ENCODE assay signal across 20 cellular contexts in the genomic region with DNA sequence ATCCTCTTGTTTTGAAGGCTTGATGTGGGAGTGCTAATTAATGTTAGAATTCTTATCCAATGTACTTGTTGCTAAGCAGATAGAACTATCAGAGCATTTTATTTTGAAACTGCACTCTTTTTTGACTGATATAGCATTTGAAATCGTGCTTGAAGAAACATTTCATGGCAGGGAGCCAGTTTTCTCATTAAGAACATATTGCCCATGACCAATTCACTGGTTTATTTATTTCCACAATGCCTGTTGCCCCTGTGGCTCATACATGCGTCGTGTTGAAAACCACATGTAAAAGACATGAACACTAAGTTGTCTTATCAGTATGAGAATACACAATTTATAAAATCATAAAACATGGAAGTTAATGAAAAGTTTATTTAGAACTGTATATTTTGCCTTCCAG.
DNase-seq lines count a peak whose midpoint lies in the region; ATAC-seq lines count a peak whose summit lies in the region.
"Had no signal": no experiment of that assay in that cellular context is flagged by ENCODE, and none has a peak within 500 bp of the region (broad histone marks: within the 10 kb centered on the region; RNA-seq: fewer than 3 reads in every experiment).

No MANE protein-coding gene starts in this region.

- H3K36me3 ChIP-seq in SK-N-MC (ENCODE audit: insufficient read depth, low read length) = no peaks in the 10 kb centered on the region
- H3K36me3 ChIP-seq: HAP-1, SJCRH30 had no signal

- H3K9me3 ChIP-seq in SK-N-MC (ENCODE audit: low read depth, low read length) = no peaks in the 10 kb centered on the region
- H3K9me3 ChIP-seq: HAP-1, SJCRH30 had no signal

- ATAC-seq in HG03196 (IDR thresholded peaks at IDR 0.05; ENCODE audit: unreplicated experiment) = no peak
- no peak for ATAC-seq in GM21367 (IDR thresholded peaks at IDR 0.05; ENCODE audit: unreplicated experiment)
- ATAC-seq: GM12878 had no signal

- no peak overlapping the region for H3K9ac ChIP-seq in SK-N-MC (ENCODE audit: insufficient read length)
- H3K9ac ChIP-seq: GM23248 had no signal

- 0 out of 2 replicates have a peak overlapping the region, but pooled peaks have one; percentile 17 for H3K27ac ChIP-seq in SK-N-MC
- H3K27ac ChIP-seq: GM23248, SJCRH30 had no signal

- DNase-seq in NCI-H2171 treated with DMSO at 0.1 percent for 48 hours (lab: John Stamatoyannopoulos, UW) (peak; percentile 32), NCI-H2171 (lab: John Stamatoyannopoulos, UW) (no peak), SK-N-MC (ENCODE audit: low read depth, low spot score) (peak; percentile 20), fibroblast of peridontal ligament (ENCODE audit: extremely low read depth) (peak; percentile 22), skeletal muscle cell (ENCODE audit: low read depth) (peak; percentile 1), NCI-H146 treated with DMSO at 0.1 percent for 48 hours (lab: John Stamatoyannopoulos, UW; ENCODE audit: unreplicated experiment) (no peak)
- DNase-seq: COR-L47, DND-41, GM23248, Kasumi-1, NCI-H1417 treated with DMSO at 0.1 percent for 48 hours, NCI-H1930, NCI-H774, OCI-M1, T-helper 1 cell had no signal

- H3K4me3 ChIP-seq in SK-N-MC = no peak overlapping the region
- H3K4me3 ChIP-seq in skeletal muscle cell (ENCODE audit: low read depth, low read length) = no peak overlapping the region
- H3K4me3 ChIP-seq: GM12878, GM23248, HAP-1, SJCRH30 had no signal

Comparison
In these comparisons a context has a peak if more than half of its experiments do, and no peak if none do; other contexts are left out.
1. DNase-seq: peak in NCI-H2171 treated with DMSO at 0.1 percent for 48 hours (single experiment), SK-N-MC (single experiment), fibroblast of peridontal ligament (single experiment) and skeletal muscle cell (single experiment); none in NCI-H2171 (single experiment) and NCI-H146 treated with DMSO at 0.1 percent for 48 hours (single experiment).